ENCODE assay signal across 8 cellular contexts in the genomic region with DNA sequence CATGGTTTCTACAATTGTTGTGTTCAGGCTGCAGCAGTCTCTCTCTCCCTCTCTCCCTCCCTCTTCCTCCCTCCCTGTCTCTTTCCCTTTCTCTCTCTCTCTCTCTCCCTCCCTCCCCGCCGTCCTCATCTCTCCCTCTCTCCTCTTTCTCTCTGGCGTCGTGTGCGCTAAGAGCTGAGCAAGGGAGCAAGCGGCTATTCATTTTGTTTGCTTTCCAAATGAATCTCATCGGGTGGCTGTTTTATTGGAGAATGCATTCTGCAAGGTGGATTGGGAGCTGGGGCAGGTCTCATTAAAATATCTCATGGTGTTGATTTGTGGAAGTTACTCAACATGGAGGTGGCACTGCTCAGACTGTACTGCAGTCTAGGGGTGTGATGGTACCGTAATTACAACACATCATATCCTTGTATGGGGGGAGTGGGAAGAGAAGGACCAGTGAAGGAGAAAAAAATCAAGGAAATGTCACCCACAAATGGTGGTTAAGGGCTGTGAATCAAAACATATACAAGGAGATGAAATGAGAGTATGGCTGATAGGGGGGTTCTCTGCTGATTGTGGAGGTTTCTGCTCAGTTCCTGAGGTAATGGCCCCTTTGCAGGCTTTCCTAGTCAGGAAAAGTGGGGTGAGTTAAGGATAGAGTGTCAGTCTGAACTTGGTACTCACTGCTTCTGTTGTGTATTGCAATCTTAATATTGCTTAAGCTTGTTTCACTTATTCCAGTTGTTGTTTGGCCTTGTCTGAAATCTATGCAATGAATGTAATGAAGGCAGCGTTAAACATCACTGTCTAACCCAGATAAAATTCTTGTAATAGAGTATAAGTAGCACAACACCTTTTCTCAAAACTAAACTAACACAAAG. TPM values are rescaled to one million over a fixed set of nuclear protein-coding genes. Genes with fewer than 3 reads are reported as not detected.
DNase-seq lines count a peak whose midpoint lies in the region; ATAC-seq and TF ChIP-seq lines count a peak whose summit lies in the region.

No MANE protein-coding gene starts in this region.

- peak overlapping the region; percentile 91 for H3K27ac ChIP-seq in Panc1 (ENCODE audit: low read length)

- H3K27me3 Mint-ChIP-seq in endothelial cell (ENCODE audit: unreplicated experiment) (peaks cover 16% of the 10 kb centered on the region), natural killer cell (ENCODE audit: low read depth in 2 of 2) (no peaks in the 10 kb centered on the region)

- no TSS peak for BruUV-seq in Panc1 (replicated peaks; lab: Mats Ljungman, UMichigan)

- peak overlapping the region; percentile 74 to 93 for H3K4me3 ChIP-seq in Panc1 (ENCODE audit: low read depth in 2 of 2, low read length in 2 of 2)

- POLR2A ChIA-PET in Panc1 (lab: Charles Lee) = interaction anchor here (0.5 to 0.6 kb wide), 2 partner anchors 46 to 87 kb away, joined by 3 to 13 read pairs; no protein-coding TSS in a partner anchor

- H3K36me3 Mint-ChIP-seq in endothelial cell (ENCODE audit: low read depth, unreplicated experiment) (peaks cover 33% of the 10 kb centered on the region), natural killer cell (peaks cover 6% of the 10 kb centered on the region)

- H3K27me3 ChIP-seq in Panc1 (ENCODE audit: control insufficient read depth, insufficient read depth, low read length) = no peaks in the 10 kb centered on the region

- peak overlapping the region; percentile 100 for H3K4me3 Mint-ChIP-seq in endothelial cell (ENCODE audit: unreplicated experiment)
- H3K4me3 Mint-ChIP-seq in natural killer cell = peak overlapping the region; percentile 97

- no peaks in the 10 kb centered on the region for H3K9me3 ChIP-seq in Panc1 (ENCODE audit: control insufficient read depth, insufficient read depth, low read depth, low read length)

- H3K9me3 Mint-ChIP-seq in endothelial cell (ENCODE audit: unreplicated experiment) = peaks cover 6% of the 10 kb centered on the region
- H3K9me3 Mint-ChIP-seq in natural killer cell = no peaks in the 10 kb centered on the region

- H3K4me1 ChIP-seq in Panc1 (ENCODE audit: control insufficient read depth, insufficient read depth, low read length) = peaks cover 15% of the 10 kb centered on the region

- CTCF ChIA-PET in Panc1 (lab: Charles Lee) = interaction anchor here (0.6 to 4.2 kb wide), 6 partner anchors 8 to 149 kb away, joined by 3 to 34 read pairs (median 4); no protein-coding TSS in a partner anchor

- peaks cover 13% of the 10 kb centered on the region for H3K36me3 ChIP-seq in Panc1 (ENCODE audit: control insufficient read depth, insufficient read depth, low read length)

- TF ChIP-seq CTCF in Panc1 (IDR thresholded peaks at IDR 0.05) (no peak), endothelial cell (IDR thresholded peaks at IDR 0.05; ENCODE audit: unreplicated experiment) (no peak), natural killer cell (IDR thresholded peaks at IDR 0.05) (no peak)

- ATAC-seq in Panc1 (no peak), natural killer cell (no peak), GM18907 (IDR thresholded peaks at IDR 0.05; ENCODE audit: unreplicated experiment) (no peak)

- H3K4me1 Mint-ChIP-seq in endothelial cell (ENCODE audit: unreplicated experiment) (peaks cover 26% of the 10 kb centered on the region), natural killer cell (peaks cover 38 to 48% of the 10 kb centered on the region in 2 donors)

- H3K27ac Mint-ChIP-seq in endothelial cell (ENCODE audit: unreplicated experiment) (peak overlapping the region; percentile 28), natural killer cell (peak overlapping the region; percentile 85 to 89)

- in situ Hi-C loops in Panc1 (cut with HindIII; ENCODE audit: low pct_unique_long_range_greater_than_20kb, low sequenced_read_pairs) = no loop called here

- DNase-seq in SIG-M5 treated with dmso at 0.1 percent for 504 hours (lab: John Stamatoyannopoulos, UW; ENCODE audit: unreplicated experiment) = peak; percentile 59
- no peak for DNase-seq in SIG-M5 (lab: John Stamatoyannopoulos, UW)
- DNase-seq in Panc1 (ENCODE audit: low read depth, low spot score) = no peak
- no peak for DNase-seq in endothelial cell (ENCODE audit: low spot score)
- no peak for DNase-seq in natural killer cell
- DNase-seq in SW 1271 (lab: John Stamatoyannopoulos, UW) = no peak
- DNase-seq in mucosa of gallbladder (ENCODE audit: low spot score) = no peak

- intact Hi-C loops in Panc1 (cut with micrococcal nuclease; ENCODE audit: unreplicated experiment) = no loop called here
- intact Hi-C loops in natural killer cell (cut with micrococcal nuclease) = no loop called here

RNA-seq across cellular contexts. Expression of gene MSL1, which starts 2.7 kb away (rescaled TPM):
- 96.3 TPM for total RNA-seq in Panc1 (2021; ENCODE audit: unreplicated experiment)
- polyA plus RNA-seq in Panc1 (2012; ENCODE audit: insufficient read length) = 48.8 TPM
- 96.2 TPM for total RNA-seq in endothelial cell (ENCODE audit: unreplicated experiment)
- total RNA-seq in natural killer cell = 100 to 1,000 TPM in 2 of 3 donors, 10 to 100 TPM in 1; 99.0 to 124 (median 110) TPM
- total RNA-seq in mucosa of gallbladder = 90.9 TPM

RNA-seq across cellular contexts. Expression of gene CASC3, which starts 15.8 kb away (rescaled TPM):
- 97.4 TPM for total RNA-seq in Panc1 (2021; ENCODE audit: unreplicated experiment)
- 52.3 TPM for polyA plus RNA-seq in Panc1 (2012; ENCODE audit: insufficient read length)
- total RNA-seq in endothelial cell (ENCODE audit: unreplicated experiment) = 96.4 TPM
- total RNA-seq in natural killer cell = 100 to 1,000 TPM; 178 to 213 (median 187) TPM
- 78.5 TPM for total RNA-seq in mucosa of gallbladder

RNA-seq across cellular contexts. Expression of gene NR1D1, which starts 24.1 kb away (rescaled TPM):
- 8.8 TPM for total RNA-seq in Panc1 (2021; ENCODE audit: unreplicated experiment)
- polyA plus RNA-seq in Panc1 (2012; ENCODE audit: insufficient read length) = 8.6 TPM
- 2.6 TPM for total RNA-seq in endothelial cell (ENCODE audit: unreplicated experiment)
- 10 to 100 TPM in 1 of 3 donors, 1 to 10 TPM in 2; 8.8 to 10.1 (median 9.9) TPM for total RNA-seq in natural killer cell
- 34.7 TPM for total RNA-seq in mucosa of gallbladder

RNA-seq across cellular contexts. Expression of gene RAPGEFL1, which starts 52.8 kb away (rescaled TPM):
- total RNA-seq in Panc1 (2021; ENCODE audit: unreplicated experiment) (6.5 TPM), endothelial cell (ENCODE audit: unreplicated experiment) (18.3 TPM), natural killer cell (1 to 10 TPM; 4.7 to 9.0 (median 6.7) TPM), mucosa of gallbladder (77.2 TPM)
- 3.3 TPM for polyA plus RNA-seq in Panc1 (2012; ENCODE audit: insufficient read length)
